9 cellular contexts compared by ENCODE assay signal in genomic region chr2:26011990-26012856, GRCh38. TPM values are rescaled to one million over a fixed set of nuclear protein-coding genes. Genes with fewer than 3 reads are reported as not detected.
DNase-seq lines count a peak whose midpoint lies in the region; ATAC-seq and TF ChIP-seq lines count a peak whose summit lies in the region.
"Had no signal": no experiment of that assay in that cellular context is flagged by ENCODE, and none has a peak within 500 bp of the region (broad histone marks: within the 10 kb centered on the region; RNA-seq: fewer than 3 reads in every experiment).

No MANE protein-coding gene starts in this region.

- no peaks in the 10 kb centered on the region for H3K36me3 ChIP-seq in skeletal muscle satellite cell (ENCODE audit: insufficient read depth, low read length)
- H3K36me3 ChIP-seq: ascending aorta had no signal

- peaks cover 9% of the 10 kb centered on the region for H3K4me1 Mint-ChIP-seq in activated CD8-positive, alpha-beta memory T cell treated with anti-CD3 and anti-CD28 coated beads, Interleukin-2, amount 10 ng/mL, durations not matched to agents 7 days and 5 days

- H3K9me3 Mint-ChIP-seq in activated CD8-positive, alpha-beta memory T cell treated with anti-CD3 and anti-CD28 coated beads, Interleukin-2, amount 10 ng/mL, durations not matched to agents 7 days and 5 days (ENCODE audit: low read depth), result peaks cover 3% of the 10 kb centered on the region

- H3K4me1 ChIP-seq in foreskin keratinocyte, result peaks cover 29% of the 10 kb centered on the region
- H3K4me1 ChIP-seq in skeletal muscle satellite cell (ENCODE audit: control insufficient read depth, insufficient read depth, low read length), result peaks cover 27% of the 10 kb centered on the region

- peak overlapping the region; percentile 26 for H3K4me2 ChIP-seq in skeletal muscle satellite cell (ENCODE audit: low read length)

- CTCF ChIA-PET in activated CD8-positive, alpha-beta memory T cell treated with anti-CD3 and anti-CD28 coated beads, Interleukin-2, amount 10 ng/mL, durations not matched to agents 7 days and 5 days (lab: Charles Lee), result interaction anchor here (1.2 kb wide), 1 partner anchor 63 kb away, joined by 3 read pairs; no protein-coding TSS in a partner anchor

- H3K27me3 ChIP-seq in foreskin keratinocyte (no peaks in the 10 kb centered on the region), skeletal muscle satellite cell (ENCODE audit: control insufficient read depth, insufficient read depth, low read length) (no peaks in the 10 kb centered on the region)
- H3K27me3 ChIP-seq: ascending aorta had no signal

- ATAC-seq in foreskin keratinocyte, result peak; percentile 13
- no peak for ATAC-seq in activated CD8-positive, alpha-beta memory T cell treated with anti-CD3 and anti-CD28 coated beads, Interleukin-2, amount 10 ng/mL, durations not matched to agents 7 days and 5 days
- no peak for ATAC-seq in GM21619 (IDR thresholded peaks at IDR 0.05; ENCODE audit: unreplicated experiment)

- H3K27me3 Mint-ChIP-seq in activated CD8-positive, alpha-beta memory T cell treated with anti-CD3 and anti-CD28 coated beads, Interleukin-2, amount 10 ng/mL, durations not matched to agents 7 days and 5 days, result no peaks in the 10 kb centered on the region

- no peak overlapping the region for H3K27ac Mint-ChIP-seq in activated CD8-positive, alpha-beta memory T cell treated with anti-CD3 and anti-CD28 coated beads, Interleukin-2, amount 10 ng/mL, durations not matched to agents 7 days and 5 days

- no peak for TF ChIP-seq CTCF in foreskin keratinocyte (conservative IDR thresholded peaks at IDR 0.05)
- TF ChIP-seq CTCF in GM13976 (IDR thresholded peaks at IDR 0.05; ENCODE audit: borderline replicate concordance, control extremely low read depth, extremely low read depth, insufficient read depth, missing control alignments), result no peak

- no peak overlapping the region for H3K4me3 Mint-ChIP-seq in activated CD8-positive, alpha-beta memory T cell treated with anti-CD3 and anti-CD28 coated beads, Interleukin-2, amount 10 ng/mL, durations not matched to agents 7 days and 5 days

- H3K4me3 ChIP-seq in skeletal muscle satellite cell (ENCODE audit: low read length), result peak overlapping the region; percentile 1
- H3K4me3 ChIP-seq: ascending aorta had no signal

- in situ Hi-C loops in GM13976 (cut with MboI; ENCODE audit: low sequenced_read_pairs, unreplicated experiment), result no loop called here

- DNase-seq in HCEC 1CT (peak; percentile 66), SHP77 (lab: John Stamatoyannopoulos, UW) (peak; percentile 56 to 76), foreskin keratinocyte (peak; percentile 66 to 72), GM13976 (ENCODE audit: low spot score) (no peak)
- no peak for DNase-seq in activated CD8-positive, alpha-beta memory T cell treated with anti-CD3 and anti-CD28 coated beads, Interleukin-2, amount 10 ng/mL, durations not matched to agents 7 days and 5 days
- no peak for DNase-seq in activated T-cell treated with anti-CD3 and anti-CD28 coated beads, Interleukin-2, amount 50 U/mL, for 48 hours

- H3K9me3 ChIP-seq in skeletal muscle satellite cell (replicated peaks; ENCODE audit: low read length), result no peaks in the 10 kb centered on the region
- H3K9me3 ChIP-seq: ascending aorta had no signal

- peaks cover 3% of the 10 kb centered on the region for H3K36me3 Mint-ChIP-seq in activated CD8-positive, alpha-beta memory T cell treated with anti-CD3 and anti-CD28 coated beads, Interleukin-2, amount 10 ng/mL, durations not matched to agents 7 days and 5 days

- peak overlapping the region; percentile 57 for H3K27ac ChIP-seq in foreskin keratinocyte
- H3K27ac ChIP-seq: ascending aorta had no signal

- H3K9ac ChIP-seq in skeletal muscle satellite cell (ENCODE audit: low read depth, low read length), result no peak overlapping the region

RNA-seq across cellular contexts. Expression of gene RAB10, which starts 21.7 kb away (rescaled TPM):
- 115 and 120 TPM in 2 replicates for total RNA-seq in foreskin keratinocyte
- 62.3 and 72.1 TPM in 2 replicates for polyA plus RNA-seq in foreskin keratinocyte
- 144 and 152 TPM in 2 replicates for total RNA-seq in skeletal muscle satellite cell (2012; rRNA removed)
- 100 to 1,000 TPM; 121 to 128 TPM for total RNA-seq in activated CD8-positive, alpha-beta memory T cell treated with anti-CD3 and anti-CD28 coated beads, Interleukin-2, amount 10 ng/mL, durations not matched to agents 7 days and 5 days

RNA-seq across cellular contexts. Expression of gene KIF3C, which starts 29.9 kb away (rescaled TPM):
- total RNA-seq in foreskin keratinocyte, result 20.6 and 22.6 TPM in 2 replicates
- polyA plus RNA-seq in foreskin keratinocyte, result 11.3 and 11.7 TPM in 2 replicates
- 6.8 and 8.7 TPM in 2 replicates for total RNA-seq in skeletal muscle satellite cell (2012; rRNA removed)
- 10 to 100 TPM; 12.4 to 15.4 TPM for total RNA-seq in activated CD8-positive, alpha-beta memory T cell treated with anti-CD3 and anti-CD28 coated beads, Interleukin-2, amount 10 ng/mL, durations not matched to agents 7 days and 5 days

Comparison
In these comparisons a context has a peak if more than half of its experiments do, and no peak if none do; other contexts are left out.
1. DNase-seq: peak in HCEC 1CT (single experiment), SHP77 (2 of 2) and foreskin keratinocyte (2 of 2); none in GM13976 (single experiment), activated CD8-positive, alpha-beta memory T cell treated with anti-CD3 and anti-CD28 coated beads, Interleukin-2, amount 10 ng/mL, durations not matched to agents 7 days and 5 days (single experiment) and activated T-cell treated with anti-CD3 and anti-CD28 coated beads, Interleukin-2, amount 50 U/mL, for 48 hours (0 of 2).